8 cellular contexts compared by ENCODE assay signal in the genomic region with DNA sequence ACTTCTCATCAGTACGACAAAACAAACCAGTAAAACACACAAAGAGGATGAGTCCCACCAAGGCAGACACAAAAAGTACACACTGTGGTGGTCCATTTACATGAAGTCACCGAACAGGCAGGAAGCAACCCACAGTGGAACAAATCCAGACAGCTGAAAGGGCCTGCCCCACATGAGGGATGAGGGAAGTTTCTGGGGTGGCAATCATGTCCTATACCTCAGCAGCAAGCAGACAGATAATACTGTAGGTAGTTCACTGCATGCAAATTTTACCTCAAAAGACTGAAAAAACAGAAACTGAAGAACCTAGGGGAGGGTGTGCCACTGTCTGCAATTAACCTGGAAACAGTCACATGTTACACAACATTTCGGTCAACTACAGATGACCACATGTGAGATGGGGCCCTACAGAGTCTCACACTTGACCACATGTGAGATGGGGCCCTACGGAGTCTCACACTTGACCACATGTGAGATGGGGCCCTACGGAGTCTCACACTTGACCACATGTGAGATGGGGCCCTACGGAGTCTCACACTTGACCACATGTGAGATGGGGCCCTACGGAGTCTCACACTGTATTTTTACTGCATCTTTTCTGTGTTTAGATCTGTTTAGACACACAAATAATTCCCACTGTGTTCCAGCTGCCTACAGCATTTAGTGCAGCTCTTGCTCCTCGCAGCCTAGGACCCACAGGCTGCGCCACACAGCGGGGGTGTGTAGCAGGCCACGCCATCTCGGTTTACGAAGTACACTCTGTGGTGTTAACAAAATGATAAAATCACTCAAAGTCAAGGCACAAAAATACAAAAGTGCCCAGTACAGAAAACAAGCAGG. TPM values are rescaled to one million over a fixed set of nuclear protein-coding genes. Genes with fewer than 3 reads are reported as not detected.
DNase-seq lines count a peak whose midpoint lies in the region; ATAC-seq and TF ChIP-seq lines count a peak whose summit lies in the region.

No MANE protein-coding gene starts in this region.

- H3K27ac ChIP-seq in lung (ENCODE audit: low read depth in 1 of 2, low read length in 1 of 2) (peak overlapping the region; percentile 23 to 76), WERI-Rb-1 (no peak overlapping the region)

- peak; percentile 76 for ATAC-seq in GM18499 (IDR thresholded peaks at IDR 0.05; ENCODE audit: insufficient read depth, unreplicated experiment)
- ATAC-seq in GM21529 (IDR thresholded peaks at IDR 0.05; ENCODE audit: unreplicated experiment) = peak; percentile 96
- ATAC-seq in lung (ENCODE audit: insufficient read depth, low FRiP score) = no peak

- H3K36me3 ChIP-seq in MG63 = peaks cover 84% of the 10 kb centered on the region
- H3K36me3 ChIP-seq in lung (ENCODE audit: control insufficient read depth in 2 of 2, insufficient read depth in 2 of 2, low read length in 2 of 2) = peaks cover 20 to 26% of the 10 kb centered on the region in 2 donors
- H3K36me3 ChIP-seq in WERI-Rb-1 = peaks cover 90% of the 10 kb centered on the region

- no peaks in the 10 kb centered on the region for H3K9me3 ChIP-seq in MG63
- H3K9me3 ChIP-seq in lung (ENCODE audit: control insufficient read depth in 2 of 2, insufficient read depth in 1 of 2, low read length in 1 of 2) = no peaks in the 10 kb centered on the region
- H3K9me3 ChIP-seq in WERI-Rb-1 (ENCODE audit: severe bottlenecking) = no peaks in the 10 kb centered on the region

- H3K27me3 ChIP-seq in MG63 (no peaks in the 10 kb centered on the region), lung (ENCODE audit: control insufficient read depth, insufficient read depth) (no peaks in the 10 kb centered on the region), WERI-Rb-1 (ENCODE audit: insufficient read depth, low read depth, severe bottlenecking) (no peaks in the 10 kb centered on the region)

- no peaks in the 10 kb centered on the region for H3K4me1 ChIP-seq in lung (ENCODE audit: control insufficient read depth in 2 of 2, insufficient read depth in 2 of 2, low read length in 2 of 2)

- peak overlapping the region; percentile 24; the same call in 1 of the 2 replicates for H3K4me3 ChIP-seq in MG63
- H3K4me3 ChIP-seq in lung = no peak overlapping the region
- no peak overlapping the region for H3K4me3 ChIP-seq in WERI-Rb-1 (ENCODE audit: low read depth, low read length)

- WGBS in lung, 2 donors = 71 to 84% methylated on average over 12 to 13 of the region's 13 CpGs

- TF ChIP-seq CTCF in lung (IDR thresholded peaks at IDR 0.05; ENCODE audit: control extremely low read depth, extremely low read depth) = no peak
- TF ChIP-seq CTCF in WERI-Rb-1 (IDR thresholded peaks at IDR 0.05; ENCODE audit: low read depth, low read length) = no peak

- in situ Hi-C loops in G401 (cut with HindIII; ENCODE audit: low sequenced_read_pairs) = no loop called here

- DNase-seq in MG63 (no peak), lung (ENCODE audit: low spot score) (no peak), WERI-Rb-1 (no peak), OCI-M2 (lab: John Stamatoyannopoulos, UW; ENCODE audit: unreplicated experiment) (no peak), G401 (ENCODE audit: low spot score) (no peak)
- no peak for DNase-seq in stimulated activated CD4-positive, alpha-beta T cell treated with anti-CD3 and anti-CD28 coated beads, Interleukin-2, amount 100 ng/mL, for 48 hours

RNA-seq across cellular contexts. Expression of a gene that starts 22.2 kb away (rescaled TPM):
- 74.5 and 106 TPM in 2 replicates for total RNA-seq in MG63 (2014; rRNA removed; shearing (Covaris generic); ENCODE audit: low replicate concordance)
- total RNA-seq in lung = 10 to 100 TPM; 36.8 to 86.2 TPM
- polyA plus RNA-seq in lung = 10 to 100 TPM; 31.5 to 37.8 TPM
- 89.6 and 103 TPM in 2 replicates for total RNA-seq in G401 (2014; rRNA removed; shearing (Covaris generic))

RNA-seq across cellular contexts. Expression of a gene that starts 23.1 kb away (rescaled TPM):
- 157 and 2,206 TPM in 2 replicates for total RNA-seq in MG63 (2014; rRNA removed; shearing (Covaris generic); ENCODE audit: low replicate concordance)
- total RNA-seq in lung = 10 to 100 TPM; 73.7 to 88.1 TPM
- 10 to 100 TPM; 29.2 to 41.3 TPM for polyA plus RNA-seq in lung
- total RNA-seq in G401 (2014; rRNA removed; shearing (Covaris generic)) = 154 and 194 TPM in 2 replicates

RNA-seq across cellular contexts. Expression of a gene that starts 27.8 kb away (rescaled TPM):
- not detected in 2 replicates for total RNA-seq in MG63 (2014; rRNA removed; shearing (Covaris generic); ENCODE audit: low replicate concordance)
- total RNA-seq in lung = not detected
- polyA plus RNA-seq in lung = not detected
- not detected in 2 replicates for total RNA-seq in G401 (2014; rRNA removed; shearing (Covaris generic))
